Comparison of ENCODE assay signal across 12 cellular contexts in the genomic region with DNA sequence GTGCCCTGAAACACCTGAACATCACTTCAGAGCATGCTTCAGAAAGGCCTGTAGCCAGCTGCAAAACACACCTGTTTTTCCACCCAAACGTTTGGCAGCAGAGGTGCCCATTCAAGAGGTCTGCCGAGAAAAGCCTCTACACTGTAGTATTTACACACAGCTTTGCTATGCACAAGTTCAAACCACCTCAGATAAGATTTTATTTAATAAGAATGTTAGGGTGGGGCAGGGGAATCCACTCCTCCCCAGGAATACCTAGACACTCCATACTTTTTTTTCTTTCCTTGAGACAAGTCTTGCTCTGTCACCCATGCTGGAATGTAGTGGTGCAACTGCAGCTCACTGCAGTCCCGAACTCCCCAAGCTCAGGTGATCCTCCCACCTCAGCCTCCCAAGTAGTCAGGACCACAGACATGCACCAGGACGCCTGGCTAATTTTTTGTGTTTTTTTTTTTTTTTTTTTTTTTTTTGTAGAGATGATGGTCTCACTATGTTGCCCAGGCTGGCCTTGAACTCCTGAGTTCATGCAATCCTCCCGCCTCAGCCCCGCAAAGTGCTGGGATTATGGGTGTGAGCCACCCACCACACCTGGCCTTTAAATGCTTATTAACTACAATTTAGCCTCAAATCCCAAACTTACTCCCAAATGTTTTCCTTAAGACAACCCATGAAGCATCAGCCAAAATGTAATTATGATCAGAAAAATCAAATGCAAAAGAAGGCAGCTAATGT. TPM values are rescaled to one million over a fixed set of nuclear protein-coding genes. Genes with fewer than 3 reads are reported as not detected.
DNase-seq lines count a peak whose midpoint lies in the region; ATAC-seq and TF ChIP-seq lines count a peak whose summit lies in the region.
"Had no signal": no experiment of that assay in that cellular context is flagged by ENCODE, and none has a peak within 500 bp of the region (broad histone marks: within the 10 kb centered on the region; RNA-seq: fewer than 3 reads in every experiment).

No MANE protein-coding gene starts in this region.

- H3K9ac ChIP-seq in BLaER1, result no peak overlapping the region
- H3K9ac ChIP-seq in endodermal cell (ENCODE audit: extremely low read depth, low read length, poor library complexity, severe bottlenecking), result no peak overlapping the region

- H3K9me3 ChIP-seq in BLaER1 (no peaks in the 10 kb centered on the region), endodermal cell (ENCODE audit: control insufficient read depth, low read length) (no peaks in the 10 kb centered on the region)

- no peak overlapping the region for H3K4me3 Mint-ChIP-seq in endodermal cell
- H3K4me3 Mint-ChIP-seq in osteocyte (ENCODE audit: unreplicated experiment), result peak overlapping the region; percentile 2
- H3K4me3 Mint-ChIP-seq: neural crest cell had no signal

- H3K27me3 Mint-ChIP-seq in endodermal cell (ENCODE audit: insufficient read depth) (no peaks in the 10 kb centered on the region), osteocyte (ENCODE audit: unreplicated experiment) (no peaks in the 10 kb centered on the region)

- H3K27ac ChIP-seq in BLaER1 (no peak overlapping the region), endodermal cell (ENCODE audit: low read depth, low read length) (no peak overlapping the region)

- H3K4me3 ChIP-seq in BLaER1 (no peak overlapping the region), endodermal cell (ENCODE audit: low read length) (no peak overlapping the region)

- H3K4me1 Mint-ChIP-seq in endodermal cell (peaks cover 34% of the 10 kb centered on the region), osteocyte (ENCODE audit: unreplicated experiment) (peaks cover 41% of the 10 kb centered on the region)

- peaks cover 32% of the 10 kb centered on the region for H3K36me3 Mint-ChIP-seq in endodermal cell (ENCODE audit: low read depth)
- H3K36me3 Mint-ChIP-seq in osteocyte (ENCODE audit: unreplicated experiment), result peaks cover 19% of the 10 kb centered on the region

- peak overlapping the region; percentile 38 for H3K4me2 ChIP-seq in BLaER1

- H3K27ac Mint-ChIP-seq in endodermal cell (peak overlapping the region; percentile 46), osteocyte (ENCODE audit: unreplicated experiment) (peak overlapping the region; percentile 80)

- H3K4me1 ChIP-seq in BLaER1 (peaks cover 68% of the 10 kb centered on the region), endodermal cell (ENCODE audit: control insufficient read depth, insufficient read depth, low read length) (no peaks in the 10 kb centered on the region)

- peaks cover 100% of the 10 kb centered on the region for H4K20me1 ChIP-seq in BLaER1

- TF ChIP-seq CTCF in endodermal cell (conservative IDR thresholded peaks at IDR 0.05) (no peak), osteocyte (IDR thresholded peaks at IDR 0.05) (no peak)

- H3K9me3 Mint-ChIP-seq in endodermal cell (no peaks in the 10 kb centered on the region), osteocyte (ENCODE audit: unreplicated experiment) (no peaks in the 10 kb centered on the region)
- H3K9me3 Mint-ChIP-seq: neural crest cell had no signal

- 90 to 91% methylated on average over 2 to 6 of the region's 6 CpGs for WGBS in endodermal cell (ENCODE audit: insufficient coverage in 1 of 2, insufficient read length in 1 of 2), 2 experiments

- ATAC-seq in GM21825 (IDR thresholded peaks at IDR 0.05; ENCODE audit: unreplicated experiment), result no peak

- DNase-seq in LoVo (ENCODE audit: low spot score), result peak; percentile 51
- no peak for DNase-seq in endodermal cell
- no peak for DNase-seq in osteocyte (ENCODE audit: extremely low spot score, unreplicated experiment)
- DNase-seq in NCI-H1417 treated with DMSO at 0.1 percent for 48 hours (lab: John Stamatoyannopoulos, UW), result no peak
- DNase-seq in stimulated activated CD4-positive, alpha-beta T cell treated with anti-CD3 and anti-CD28 coated beads, Interleukin-4, amount 100 ng/mL, for 1 hour, result no peak
- DNase-seq in medulla oblongata (ENCODE audit: extremely low spot score), result no peak
- DNase-seq: NCI-H1436; stimulated activated CD4-positive, alpha-beta T cell treated with anti-CD3 and anti-CD28 coated beads, Interleukin-2, amount 100 ng/mL, for 48 hours had no signal

- H3K36me3 ChIP-seq in BLaER1, result peaks cover 72% of the 10 kb centered on the region
- H3K36me3 ChIP-seq in endodermal cell (ENCODE audit: control insufficient read depth, insufficient read depth, low read length), result peaks cover 43% of the 10 kb centered on the region

- H3K27me3 ChIP-seq in BLaER1 (no peaks in the 10 kb centered on the region), endodermal cell (ENCODE audit: control insufficient read depth, insufficient read depth, low read length, poor library complexity, severe bottlenecking) (no peaks in the 10 kb centered on the region)

RNA-seq across cellular contexts. Expression of gene MRPL14, which starts 9.7 kb away (rescaled TPM):
- total RNA-seq in endodermal cell, result 10 to 100 TPM; 66.5 to 69.6 TPM
- polyA plus RNA-seq in endodermal cell (2013, experiment 1 of 2), result 63.6 TPM
- polyA plus RNA-seq in endodermal cell (2013, experiment 2 of 2), result 56.9 TPM
- total RNA-seq in osteocyte, result 36.5 and 38.9 TPM in 2 replicates

RNA-seq across cellular contexts. Expression of gene TMEM63B, which starts 9.8 kb away (rescaled TPM):
- total RNA-seq in endodermal cell (10 to 100 TPM; 64.6 to 65.2 TPM), osteocyte (36.1 and 36.2 TPM in 2 replicates)
- polyA plus RNA-seq in endodermal cell (2013, experiment 1 of 2), result 46.5 TPM
- 41.4 TPM for polyA plus RNA-seq in endodermal cell (2013, experiment 2 of 2)

RNA-seq across cellular contexts. Expression of gene CAPN11, which starts 41.1 kb away (rescaled TPM):
- total RNA-seq in endodermal cell (1 to 10 TPM in 1 of 2 donors, under 1 TPM in 1; 0.53 to 1.2 TPM), osteocyte (not detected in 2 replicates)
- 0.18 TPM for polyA plus RNA-seq in endodermal cell (2013, experiment 1 of 2)
- 0.17 TPM for polyA plus RNA-seq in endodermal cell (2013, experiment 2 of 2)
- total RNA-seq: epithelial cell of proximal tubule, neural crest cell had no signal
